In the genomic region with DNA sequence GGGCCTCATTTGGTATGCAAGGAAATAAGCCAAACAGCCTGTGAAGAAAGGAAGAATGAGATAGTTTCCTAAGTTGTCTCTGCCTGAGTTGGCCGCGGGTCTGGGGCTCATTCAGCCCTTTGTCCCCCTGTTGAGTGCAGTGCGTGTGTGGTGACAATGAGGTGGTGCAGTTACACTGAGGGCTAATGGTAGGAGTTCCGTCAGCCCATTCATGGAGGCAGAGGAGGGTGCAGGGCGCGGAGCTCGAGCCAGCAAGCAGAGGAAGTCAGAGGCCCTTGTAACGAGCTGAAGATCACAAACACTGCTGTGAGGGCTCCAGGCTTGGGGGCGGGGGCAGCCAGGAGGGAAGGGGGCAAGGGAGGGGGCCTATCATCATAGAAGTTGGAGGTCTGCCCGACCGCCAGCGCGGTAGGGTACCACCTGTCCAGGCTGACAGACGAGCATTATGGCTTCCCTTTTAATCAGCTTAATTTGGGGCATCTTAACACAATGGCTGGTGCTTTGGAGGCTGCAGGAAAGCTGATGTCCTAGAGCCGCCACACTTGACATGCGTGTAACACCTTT, we compare ENCODE assay signal across 13 cellular contexts. TPM values are rescaled to one million over a fixed set of nuclear protein-coding genes. Genes with fewer than 3 reads are reported as not detected.
DNase-seq lines count a peak whose midpoint lies in the region; ATAC-seq, FAIRE-seq and TF ChIP-seq lines count a peak whose summit lies in the region.
"Had no signal": no experiment of that assay in that cellular context is flagged by ENCODE, and none has a peak within 500 bp of the region (broad histone marks: within the 10 kb centered on the region; RNA-seq: fewer than 3 reads in every experiment).

No MANE protein-coding gene starts in this region.

- POLR2A ChIA-PET in CD4-positive, alpha-beta memory T cell (lab: Charles Lee; ENCODE audit: partially characterized antibody), result interaction anchor here (0.7 to 4.1 kb wide), 7 partner anchors 11 to 425 kb away, joined by 3 to 26 read pairs (median 5); partner anchors contain the start of gene CCND2
- POLR2A ChIA-PET in GM12878 (lab: Charles Lee), result interaction anchor here (0.6 to 1.3 kb wide), 6 partner anchors 14 to 142 kb away, joined by 3 to 5 read pairs (median 4); no protein-coding TSS in a partner anchor

- peaks cover 68 to 91% of the 10 kb centered on the region in 2 donors for H3K36me3 Mint-ChIP-seq in CD4-positive, alpha-beta memory T cell
- peaks cover 46% of the 10 kb centered on the region for H3K36me3 Mint-ChIP-seq in mesothelial cell of epicardium

- RAD21 ChIA-PET in GM12878 (lab: Charles Lee; ENCODE audit: unreplicated experiment), result interaction anchor here (0.8 kb wide), 1 partner anchor 11 kb away, joined by 4 read pairs; no protein-coding TSS in a partner anchor

- H3K4me3 Mint-ChIP-seq in CD4-positive, alpha-beta memory T cell, result peak overlapping the region in 7 of 8 donors; percentile 43 to 84 (median 80)
- no peak overlapping the region for H3K4me3 Mint-ChIP-seq in mesothelial cell of epicardium

- TF ChIP-seq CTCF in GM12878 (IDR thresholded peaks at IDR 0.05 in 2 of 3, conservative IDR thresholded peaks at IDR 0.05 in 1 of 3; ENCODE audit: control insufficient read depth in 2 of 3, extremely low read depth in 1 of 3, insufficient read depth in 1 of 3, low read depth in 3 of 3, low read length in 3 of 3) (no peak), mesothelial cell of epicardium (IDR thresholded peaks at IDR 0.05; ENCODE audit: unreplicated experiment) (no peak)

- TF ChIP-seq POLR2A in GM12878 (IDR thresholded peaks at IDR 0.05; ENCODE audit: low read depth, low read length), result peak; percentile 51; the same call in 1 of the 2 replicates

- CTCF ChIA-PET in CD4-positive, alpha-beta memory T cell (lab: Charles Lee; ENCODE audit: partially characterized antibody), result interaction anchor here (0.9 to 6.8 kb wide), 5 partner anchors 12 to 994 kb away, joined by 3 to 76 read pairs (median 4); no protein-coding TSS in a partner anchor
- CTCF ChIA-PET in GM12878 (lab: Yijun Ruan, JAX), result no interaction called here

- SMC1A ChIA-PET in GM12878 (lab: Charles Lee; ENCODE audit: uncharacterized antibody, unreplicated experiment), result interaction anchor here (1.2 to 1.4 kb wide), 2 partner anchors 301 to 329 kb away, joined by 3 read pairs; no protein-coding TSS in a partner anchor

- peak overlapping the region; percentile 89 to 99 (median 96) for H3K27ac Mint-ChIP-seq in CD4-positive, alpha-beta memory T cell
- H3K27ac Mint-ChIP-seq in mesothelial cell of epicardium, result peak overlapping the region; percentile 63

- H3K27me3 Mint-ChIP-seq in CD4-positive, alpha-beta memory T cell, result no peaks in the 10 kb centered on the region
- H3K27me3 Mint-ChIP-seq in mesothelial cell of epicardium (ENCODE audit: low read depth), result no peaks in the 10 kb centered on the region

- H3K79me2 ChIP-seq in GM12878 (ENCODE audit: control insufficient read depth, insufficient read depth, low read length), result peaks cover 27% of the 10 kb centered on the region

- H3K27me3 ChIP-seq in CD4-positive, alpha-beta memory T cell (ENCODE audit: insufficient read depth, low read length), result no peaks in the 10 kb centered on the region
- no peaks in the 10 kb centered on the region for H3K27me3 ChIP-seq in GM12878 (replicated peaks in 1 of 2; ENCODE audit: control insufficient read depth in 2 of 2, insufficient read depth in 2 of 2, low read length in 1 of 2)

- TF ChIP-seq RAD21 in GM12878 (IDR thresholded peaks at IDR 0.05; ENCODE audit: insufficient read depth, low read depth, low read length), result no peak

- H4K20me1 ChIP-seq in GM12878 (ENCODE audit: control insufficient read depth, insufficient read depth), result peaks cover 6% of the 10 kb centered on the region

- no peak for FAIRE-seq in GM12878 (lab: Jason Lieb, UNC)

- no peak for ATAC-seq in GM12878
- no peak for ATAC-seq in GM18519 (IDR thresholded peaks at IDR 0.05; ENCODE audit: low FRiP score, unreplicated experiment)
- no peak for ATAC-seq in HG03469 (IDR thresholded peaks at IDR 0.05; ENCODE audit: unreplicated experiment)
- ATAC-seq: lower lobe of right lung had no signal

- DNase-seq in CD4-positive, alpha-beta memory T cell, result peak in 2 of 5 donors; percentile 24 to 32
- DNase-seq in NCI-H524 (lab: John Stamatoyannopoulos, UW) (peak; percentile 81 to 87), GM12878 (ENCODE audit: low read depth, low spot score) (no peak), mesothelial cell of epicardium (ENCODE audit: low spot score in 2 of 2, unreplicated experiment in 2 of 2) (no peak), NCI-H748 treated with DMSO at 0.1 percent for 48 hours (lab: John Stamatoyannopoulos, UW) (no peak), LoVo (ENCODE audit: low spot score) (no peak)
- DNase-seq: effector CD8-positive, alpha-beta T cell; GDM1; lower lobe of right lung; NCI-H2227 treated with DMSO at 0.1 percent for 48 hours had no signal

- TF ChIP-seq EP300 in GM12878 (IDR thresholded peaks at IDR 0.05; ENCODE audit: borderline replicate concordance in 1 of 2, control insufficient read depth in 1 of 2, low read depth in 2 of 2, low read length in 2 of 2), result no peak

- H3K36me3 ChIP-seq in CD4-positive, alpha-beta memory T cell (ENCODE audit: insufficient read depth, low read length), result peaks cover 82% of the 10 kb centered on the region
- peaks cover 37 to 40% of the 10 kb centered on the region in 2 experiments for H3K36me3 ChIP-seq in GM12878 (ENCODE audit: control insufficient read depth in 2 of 2, insufficient read depth in 2 of 2, low read length in 1 of 2)

- in situ Hi-C loops in GM12878 (cut with MboI), result no loop called here

- intact Hi-C loops in CD4-positive, alpha-beta memory T cell (cut with micrococcal nuclease), result loop anchor here (1.0 kb wide), 1 partner anchor 27 kb away; the partner anchor contains the start of gene TIGAR
- intact Hi-C loops in GM12878 (cut with micrococcal nuclease; ENCODE audit: unreplicated experiment), result no loop called here

- no peak overlapping the region for H3K4me3 ChIP-seq in CD4-positive, alpha-beta memory T cell (ENCODE audit: low read length in 2 of 2)
- H3K4me3 ChIP-seq in GM12878, result no peak overlapping the region
- H3K4me3 ChIP-seq: lower lobe of right lung had no signal

- H3K4me1 Mint-ChIP-seq in CD4-positive, alpha-beta memory T cell, result peaks cover 42 to 78% (median 65%) of the 10 kb centered on the region in 4 donors
- H3K4me1 Mint-ChIP-seq in mesothelial cell of epicardium, result peaks cover 21% of the 10 kb centered on the region

- no peak overlapping the region for H3K9ac ChIP-seq in GM12878 (ENCODE audit: control insufficient read depth, insufficient read depth, low read length)

- H2AFZ ChIP-seq in GM12878 (ENCODE audit: control insufficient read depth, low read depth, low read length), result no peak overlapping the region

- H3K27ac ChIP-seq in CD4-positive, alpha-beta memory T cell (ENCODE audit: low read depth, low read length), result peak overlapping the region; percentile 56
- H3K27ac ChIP-seq in GM12878 (ENCODE audit: control insufficient read depth, insufficient read depth), result no peak overlapping the region
- H3K27ac ChIP-seq: C4-2B, lower lobe of right lung had no signal

- no TSS peak for BruUV-seq in GM12878 (replicated peaks; lab: Mats Ljungman, UMichigan)

- peaks cover 53% of the 10 kb centered on the region for H3K4me1 ChIP-seq in CD4-positive, alpha-beta memory T cell (ENCODE audit: insufficient read depth, low read length)
- H3K4me1 ChIP-seq in GM12878 (ENCODE audit: control insufficient read depth, insufficient read depth, low read length), result no peaks in the 10 kb centered on the region
- H3K4me1 ChIP-seq: lower lobe of right lung had no signal

- no peak overlapping the region for H3K4me2 ChIP-seq in GM12878 (ENCODE audit: control insufficient read depth, insufficient read depth)

- H3K9me3 Mint-ChIP-seq in CD4-positive, alpha-beta memory T cell, result peaks cover 0 to 1% (median 0%) of the 10 kb centered on the region in 8 donors
- H3K9me3 Mint-ChIP-seq in mesothelial cell of epicardium, result no peaks in the 10 kb centered on the region

- WGBS in GM12878 (ENCODE audit: insufficient coverage, insufficient replicate concordance, low lambda C conversion rate, missing lambda C conversion rate), result 90% methylated on average over 13 of the region's 16 CpGs

- H3K9me3 ChIP-seq in CD4-positive, alpha-beta memory T cell (ENCODE audit: control insufficient read depth in 1 of 2, low read length in 2 of 2), result no peaks in the 10 kb centered on the region
- no peaks in the 10 kb centered on the region for H3K9me3 ChIP-seq in GM12878 (replicated peaks; ENCODE audit: control insufficient read depth, insufficient read depth, low read length)
- H3K9me3 ChIP-seq: lower lobe of right lung had no signal

RNA-seq across cellular contexts. Expression of gene CCND2, which starts 20.5 kb away (rescaled TPM):
- 100 to 1,000 TPM; 150 to 151 TPM for total RNA-seq in CD4-positive, alpha-beta memory T cell
- 100 to 1,000 TPM in 1 of 2 donors, 10 to 100 TPM in 1; 83.3 to 103 TPM for polyA plus RNA-seq in CD4-positive, alpha-beta memory T cell
- 335 and 378 TPM in 2 replicates for total RNA-seq in GM12878 (2013; cell fraction: nucleolus; rRNA removed)
- total RNA-seq in GM12878 (2014; rRNA removed) (141 and 159 TPM in 2 replicates), GM12878 (2014; rRNA removed; fragmentation: Illumina TruSeq; extraction: Trizol) (162 and 163 TPM in 2 replicates), GM12878 (2021) (248 and 260 TPM in 2 replicates), mesothelial cell of epicardium (393 to 412 TPM (median 404 TPM) in 3 replicates)
- polyA plus RNA-seq in GM12878 (2011; ENCODE audit: low read depth), result 36.8 TPM
- polyA plus RNA-seq in GM12878 (2011; rRNA removed) (256 and 263 TPM in 2 replicates), GM12878 (2014; fragmentation: Illumina TruSeq; extraction: Trizol) (37.5 and 44.7 TPM in 2 replicates), GM12878 (2014; fragmentation: Nextera tagmentation; extraction: Ambion mirVana) (100 to 1,000 TPM in 1 of 2 experiments, 10 to 100 TPM in 1; 30.1 to 100 TPM), GM12878 (2014; rRNA removed) (73.6 and 78.9 TPM in 2 replicates), GM12878 (2016; fragmentation: Nextera tagmentation; extraction: Ambion mirVana) (100 to 1,000 TPM; 183 to 200 TPM)
- 171 and 198 TPM in 2 replicates for polyA plus RNA-seq in GM12878 (2011; cell fraction: cytosol; rRNA removed)
- polyA plus RNA-seq in GM12878 (2011; cell fraction: nucleus; rRNA removed), result 186 and 241 TPM in 2 replicates
- polyA plus RNA-seq in GM12878 (2012), result 55.9 and 67.6 TPM in 2 replicates
- polyA minus RNA-seq in GM12878 (2011; rRNA and poly(A)+ RNA removed), result 651 and 710 TPM in 2 replicates
- polyA minus RNA-seq in GM12878 (2011; cell fraction: cytosol; rRNA and poly(A)+ RNA removed), result 245 and 274 TPM in 2 replicates
- polyA minus RNA-seq in GM12878 (2011; cell fraction: nucleus; rRNA and poly(A)+ RNA removed), result 123 and 187 TPM in 2 replicates

RNA-seq across cellular contexts. Expression of gene TIGAR, which starts 27.0 kb away (rescaled TPM):
- total RNA-seq in CD4-positive, alpha-beta memory T cell, result 10 to 100 TPM; 15.2 to 17.3 TPM
- polyA plus RNA-seq in CD4-positive, alpha-beta memory T cell, result 1 to 10 TPM; 1.9 to 2.7 TPM
- total RNA-seq in GM12878 (2013; cell fraction: nucleolus; rRNA removed), result 3.7 and 4.3 TPM in 2 replicates
- total RNA-seq in GM12878 (2014; rRNA removed), result 8.7 and 10.6 TPM in 2 replicates
- total RNA-seq in GM12878 (2014; rRNA removed; fragmentation: Illumina TruSeq; extraction: Trizol), result 10.4 and 10.7 TPM in 2 replicates
- 7.6 and 11.5 TPM in 2 replicates for total RNA-seq in GM12878 (2021)
- 5.8 TPM for polyA plus RNA-seq in GM12878 (2011; ENCODE audit: low read depth)
- polyA plus RNA-seq in GM12878 (2011; rRNA removed), result 10.1 and 39.4 TPM in 2 replicates
- polyA plus RNA-seq in GM12878 (2011; cell fraction: cytosol; rRNA removed), result 4.1 and 5.4 TPM in 2 replicates
- 3.6 and 4.6 TPM in 2 replicates for polyA plus RNA-seq in GM12878 (2011; cell fraction: nucleus; rRNA removed)
- 7.6 and 8.1 TPM in 2 replicates for polyA plus RNA-seq in GM12878 (2012)
- polyA plus RNA-seq in GM12878 (2014; fragmentation: Illumina TruSeq; extraction: Trizol), result 18.9 and 21.8 TPM in 2 replicates
- polyA plus RNA-seq in GM12878 (2014; fragmentation: Nextera tagmentation; extraction: Ambion mirVana), result 10 to 100 TPM; 32.9 to 45.7 TPM
- 14.1 and 15.9 TPM in 2 replicates for polyA plus RNA-seq in GM12878 (2014; rRNA removed)
- polyA plus RNA-seq in GM12878 (2016; fragmentation: Nextera tagmentation; extraction: Ambion mirVana), result 10 to 100 TPM; 39.0 to 40.6 TPM
- polyA minus RNA-seq in GM12878 (2011; rRNA and poly(A)+ RNA removed), result 2.7 and 3.1 TPM in 2 replicates
- 0.67 and 1.2 TPM in 2 replicates for polyA minus RNA-seq in GM12878 (2011; cell fraction: cytosol; rRNA and poly(A)+ RNA removed)
- polyA minus RNA-seq in GM12878 (2011; cell fraction: nucleus; rRNA and poly(A)+ RNA removed), result 2.2 and 5.0 TPM in 2 replicates
- 16.7 to 22.1 TPM (median 21.0 TPM) in 3 replicates for total RNA-seq in mesothelial cell of epicardium

Comparison
In these comparisons a context has a peak if more than half of its experiments do, and no peak if none do; other contexts are left out.
1. DNase-seq: peak in NCI-H524 (2 of 2); none in GM12878 (single experiment), mesothelial cell of epicardium (0 of 2), NCI-H748 treated with DMSO at 0.1 percent for 48 hours (single experiment) and LoVo (single experiment).